Comparison of ENCODE assay signal across 8 cellular contexts in genomic region chr9:37471942-37472679, GRCh38. TPM values are rescaled to one million over a fixed set of nuclear protein-coding genes. Genes with fewer than 3 reads are reported as not detected.
DNase-seq lines count a peak whose midpoint lies in the region; ATAC-seq and TF ChIP-seq lines count a peak whose summit lies in the region.

No MANE protein-coding gene starts in this region.

- H3K36me3 ChIP-seq in psoas muscle (ENCODE audit: insufficient read depth in 1 of 2, low read depth in 1 of 2) = no peaks in the 10 kb centered on the region

- TF ChIP-seq CTCF in psoas muscle (IDR thresholded peaks at IDR 0.05) = no peak

- peaks cover 14% of the 10 kb centered on the region for H3K4me1 Mint-ChIP-seq in activated naive CD4-positive, alpha-beta T cell treated with anti-CD3 and anti-CD28 coated beads, Interleukin-2, amount 50 U/mL, for 24 hours
- H3K4me1 Mint-ChIP-seq in activated T-helper 17 cell treated with anti-CD3 and anti-CD28 coated beads, Interleukin-2, amount 50 U/mL, for 72 hours = peaks cover 5% of the 10 kb centered on the region

- intact Hi-C loops in left cardiac atrium (cut with DNase I) = no loop called here
- intact Hi-C loops in psoas muscle (cut with DNase I) = no loop called here

- WGBS in psoas muscle, 3 donors = 26 to 38% (median 31%) methylated on average over 7 of the region's 7 CpGs

- peak overlapping the region; percentile 48 for H3K27ac ChIP-seq in psoas muscle

- DNase-seq in activated naive CD4-positive, alpha-beta T cell treated with anti-CD3 and anti-CD28 coated beads, Interleukin-2, amount 50 U/mL, for 16 hours = no peak
- DNase-seq in left cardiac atrium (no peak), psoas muscle (no peak), NCI-H2107 treated with DMSO at 0.1 percent for 48 hours (lab: John Stamatoyannopoulos, UW; ENCODE audit: unreplicated experiment) (no peak)

- H3K27ac Mint-ChIP-seq in activated naive CD4-positive, alpha-beta T cell treated with anti-CD3 and anti-CD28 coated beads, Interleukin-2, amount 50 U/mL, for 24 hours = peak overlapping the region; percentile 90
- H3K27ac Mint-ChIP-seq in activated T-helper 17 cell treated with anti-CD3 and anti-CD28 coated beads, Interleukin-2, amount 50 U/mL, for 72 hours = peak overlapping the region; percentile 64

- H3K4me1 ChIP-seq in psoas muscle = no peaks in the 10 kb centered on the region

- H3K9me3 Mint-ChIP-seq in activated naive CD4-positive, alpha-beta T cell treated with anti-CD3 and anti-CD28 coated beads, Interleukin-2, amount 50 U/mL, for 24 hours = peaks cover 5% of the 10 kb centered on the region
- no peaks in the 10 kb centered on the region for H3K9me3 Mint-ChIP-seq in activated T-helper 17 cell treated with anti-CD3 and anti-CD28 coated beads, Interleukin-2, amount 50 U/mL, for 72 hours

- ATAC-seq in activated T-helper 17 cell treated with anti-CD3 and anti-CD28 coated beads, Interleukin-2, amount 50 U/mL, for 72 hours (replicated peaks) = peak; percentile 52
- peak; percentile 80 to 93 for ATAC-seq in left cardiac atrium
- peak in 2 of 4 donors; percentile 40 to 57 for ATAC-seq in psoas muscle
- ATAC-seq in HG02798 (IDR thresholded peaks at IDR 0.05; ENCODE audit: poor library complexity, unreplicated experiment) = no peak
- no peak for ATAC-seq in GM21825 (IDR thresholded peaks at IDR 0.05; ENCODE audit: unreplicated experiment)

- no peaks in the 10 kb centered on the region for H3K27me3 Mint-ChIP-seq in activated naive CD4-positive, alpha-beta T cell treated with anti-CD3 and anti-CD28 coated beads, Interleukin-2, amount 50 U/mL, for 24 hours
- H3K27me3 Mint-ChIP-seq in activated T-helper 17 cell treated with anti-CD3 and anti-CD28 coated beads, Interleukin-2, amount 50 U/mL, for 72 hours = peaks cover 5% of the 10 kb centered on the region

- H3K4me3 Mint-ChIP-seq in activated naive CD4-positive, alpha-beta T cell treated with anti-CD3 and anti-CD28 coated beads, Interleukin-2, amount 50 U/mL, for 24 hours = peak overlapping the region; percentile 84
- H3K4me3 Mint-ChIP-seq in activated T-helper 17 cell treated with anti-CD3 and anti-CD28 coated beads, Interleukin-2, amount 50 U/mL, for 72 hours = peak overlapping the region; percentile 65

- H3K36me3 Mint-ChIP-seq in activated naive CD4-positive, alpha-beta T cell treated with anti-CD3 and anti-CD28 coated beads, Interleukin-2, amount 50 U/mL, for 24 hours = no peaks in the 10 kb centered on the region
- H3K36me3 Mint-ChIP-seq in activated T-helper 17 cell treated with anti-CD3 and anti-CD28 coated beads, Interleukin-2, amount 50 U/mL, for 72 hours (ENCODE audit: low read depth) = no peaks in the 10 kb centered on the region

- H3K4me3 ChIP-seq in psoas muscle = peak overlapping the region; percentile 47

- no peaks in the 10 kb centered on the region for H3K27me3 ChIP-seq in psoas muscle (ENCODE audit: insufficient read depth in 3 of 3, low read length in 2 of 3)

- peaks cover 4% of the 10 kb centered on the region for H3K9me3 ChIP-seq in psoas muscle

RNA-seq across cellular contexts. Expression of gene ZBTB5, which starts 6.9 kb away (rescaled TPM):
- 10 to 100 TPM in 1 of 2 donors, 1 to 10 TPM in 1; 7.7 to 13.8 TPM for total RNA-seq in activated T-helper 17 cell treated with anti-CD3 and anti-CD28 coated beads, Interleukin-2, amount 50 U/mL, for 72 hours
- total RNA-seq in left cardiac atrium = 1 to 10 TPM; 5.4 to 7.8 TPM
- total RNA-seq in psoas muscle = 1 to 10 TPM; 5.2 to 6.0 (median 5.3) TPM
- polyA plus RNA-seq in psoas muscle = 1 to 10 TPM; 2.5 to 5.3 (median 3.0) TPM

RNA-seq across cellular contexts. Expression of gene POLR1E, which starts 13.6 kb away (rescaled TPM):
- 10 to 100 TPM; 57.3 to 65.1 TPM for total RNA-seq in activated T-helper 17 cell treated with anti-CD3 and anti-CD28 coated beads, Interleukin-2, amount 50 U/mL, for 72 hours
- total RNA-seq in left cardiac atrium (10 to 100 TPM; 12.5 to 17.2 TPM), psoas muscle (10 to 100 TPM; 17.6 to 22.5 (median 21.8) TPM)
- 10 to 100 TPM; 12.1 to 21.6 (median 18.1) TPM for polyA plus RNA-seq in psoas muscle

RNA-seq across cellular contexts. Expression of gene GRHPR, which starts 49.6 kb away (rescaled TPM):
- total RNA-seq in activated T-helper 17 cell treated with anti-CD3 and anti-CD28 coated beads, Interleukin-2, amount 50 U/mL, for 72 hours = 10 to 100 TPM; 46.4 to 47.0 TPM
- total RNA-seq in left cardiac atrium (100 to 1,000 TPM in 1 of 2 donors, 10 to 100 TPM in 1; 86.6 to 109 TPM), psoas muscle (100 to 1,000 TPM in 3 of 4 donors, 10 to 100 TPM in 1; 74.7 to 111 (median 100) TPM)
- polyA plus RNA-seq in psoas muscle = 100 to 1,000 TPM in 2 of 3 donors, 10 to 100 TPM in 1; 72.2 to 138 (median 105) TPM

Comparison
In these comparisons a context has a peak if more than half of its experiments do, and no peak if none do; other contexts are left out.
1. ATAC-seq: peak in activated T-helper 17 cell treated with anti-CD3 and anti-CD28 coated beads, Interleukin-2, amount 50 U/mL, for 72 hours (single experiment) and left cardiac atrium (2 of 2); none in HG02798 (single experiment) and GM21825 (single experiment).